In genomic region chr9:4297795-4298254, GRCh38 we compare ENCODE assay signal across 1 cellular context.
TF ChIP-seq lines count a peak whose summit lies in the region.

No MANE protein-coding gene starts in this region.

TF ChIP-seq in HepG2, 621 proteins besides CTCF, POLR2A, EP300 and RAD21 (continued from another document and continues in another):
- TF ChIP-seq TFDP2 (CRISPR knock-in tag; IDR thresholded peaks at IDR 0.05), result no peak
- TF ChIP-seq ZNF619 (CRISPR knock-in tag; IDR thresholded peaks at IDR 0.05), result no peak
- no peak for TF ChIP-seq MAF1 (CRISPR knock-in tag; IDR thresholded peaks at IDR 0.05; ENCODE audit: borderline replicate concordance)
- no peak for TF ChIP-seq ZC3H13 (CRISPR knock-in tag; IDR thresholded peaks at IDR 0.05)
- peak; percentile 36; the same call in 1 of the 2 replicates for TF ChIP-seq YEATS4 (CRISPR knock-in tag; IDR thresholded peaks at IDR 0.05; ENCODE audit: borderline replicate concordance)
- peak; percentile 65; the same call in 1 of the 2 replicates for TF ChIP-seq ZNF788 (CRISPR knock-in tag; IDR thresholded peaks at IDR 0.05; ENCODE audit: borderline replicate concordance)
- peak; percentile 68 for TF ChIP-seq ZNF687 (CRISPR knock-in tag; IDR thresholded peaks at IDR 0.05)
- no peak for TF ChIP-seq ZNF10 (CRISPR knock-in tag; IDR thresholded peaks at IDR 0.05; ENCODE audit: borderline replicate concordance, low read depth)
- TF ChIP-seq ZNF337 (CRISPR knock-in tag; IDR thresholded peaks at IDR 0.05; ENCODE audit: borderline replicate concordance, low read depth), result no peak
- TF ChIP-seq MXD1 (CRISPR knock-in tag; IDR thresholded peaks at IDR 0.05), result no peak
- no peak for TF ChIP-seq ZNF660 (CRISPR knock-in tag; IDR thresholded peaks at IDR 0.05; ENCODE audit: borderline replicate concordance, low read depth)
- TF ChIP-seq RNF2 (conservative IDR thresholded peaks at IDR 0.05; ENCODE audit: low read depth), result no peak
- peak; percentile 40; the same call in 1 of the 2 replicates for TF ChIP-seq BCL6 (CRISPR knock-in tag; IDR thresholded peaks at IDR 0.05)
- no peak for TF ChIP-seq THAP8 (CRISPR knock-in tag; IDR thresholded peaks at IDR 0.05; ENCODE audit: borderline replicate concordance)
- no peak for TF ChIP-seq TSC22D2 (CRISPR knock-in tag; IDR thresholded peaks at IDR 0.05; ENCODE audit: borderline replicate concordance)
- TF ChIP-seq HNF1A (IDR thresholded peaks at IDR 0.05; ENCODE audit: low read depth), result no peak
- no peak for TF ChIP-seq HNF1A (CRISPR knock-in tag; IDR thresholded peaks at IDR 0.05; ENCODE audit: borderline replicate concordance)
- TF ChIP-seq ZNF3 (CRISPR knock-in tag; IDR thresholded peaks at IDR 0.05), result no peak
- no peak for TF ChIP-seq ARID2 (CRISPR knock-in tag; IDR thresholded peaks at IDR 0.05; ENCODE audit: borderline replicate concordance)
- TF ChIP-seq ZNF230 (CRISPR knock-in tag; IDR thresholded peaks at IDR 0.05), result no peak
- TF ChIP-seq ZBTB1 (CRISPR knock-in tag; IDR thresholded peaks at IDR 0.05; ENCODE audit: borderline replicate concordance), result no peak
- TF ChIP-seq GFI1 (CRISPR knock-in tag; IDR thresholded peaks at IDR 0.05; ENCODE audit: borderline replicate concordance), result no peak
- no peak for TF ChIP-seq HOXA9 (CRISPR knock-in tag; IDR thresholded peaks at IDR 0.05; ENCODE audit: borderline replicate concordance)
- no peak for TF ChIP-seq TRAFD1 (CRISPR knock-in tag; IDR thresholded peaks at IDR 0.05; ENCODE audit: borderline replicate concordance)
- peak; percentile 17; the same call in 1 of the 2 replicates for TF ChIP-seq ELF3 (CRISPR knock-in tag; IDR thresholded peaks at IDR 0.05)
- TF ChIP-seq ZNF225 (CRISPR knock-in tag; IDR thresholded peaks at IDR 0.05), result no peak
- TF ChIP-seq HMGXB3 (CRISPR knock-in tag; IDR thresholded peaks at IDR 0.05; ENCODE audit: borderline replicate concordance), result no peak
- TF ChIP-seq ZNF407 (CRISPR knock-in tag; IDR thresholded peaks at IDR 0.05; ENCODE audit: not compliant biosample characterization), result peak; percentile 11
- TF ChIP-seq CEBPB (IDR thresholded peaks at IDR 0.05; ENCODE audit: borderline replicate concordance, low read depth, low read length), result peak; percentile 87
